Comparison of ENCODE assay signal across 10 cellular contexts in genomic region chr12:75725505-75726120, GRCh38.
DNase-seq lines count a peak whose midpoint lies in the region; ATAC-seq and TF ChIP-seq lines count a peak whose summit lies in the region.
"Had no signal": no experiment of that assay in that cellular context is flagged by ENCODE, and none has a peak within 500 bp of the region (broad histone marks: within the 10 kb centered on the region; RNA-seq: fewer than 3 reads in every experiment).

No MANE protein-coding gene starts in this region.

- WGBS in H9 (ENCODE audit: extremely low coverage, insufficient read length, low lambda C conversion rate): no CpG with 5 or more reads among the region's 3 CpGs

- no peak overlapping the region for H3K18ac ChIP-seq in H9 (ENCODE audit: insufficient read length, low read depth, low read length)

- H3K36me3 Mint-ChIP-seq in H9 (ENCODE audit: insufficient read depth in 1 of 3, low read depth in 3 of 3) (no peaks in the 10 kb centered on the region; a peak in 2 of 7 replicates), Caco-2 (ENCODE audit: insufficient read depth, unreplicated experiment) (no peaks in the 10 kb centered on the region)
- no peaks in the 10 kb centered on the region for H3K36me3 Mint-ChIP-seq in stimulated activated memory B cell treated with anti-CD40 and anti-IgM and Interleukin-4, amounts not matched to agents 10 μg/mL and 1 μg/mL and 100 μg/mL, for 72 hours

- H4K91ac ChIP-seq in H9 (ENCODE audit: insufficient read length, low read depth, low read length): no peak overlapping the region

- no peak overlapping the region for H3K14ac ChIP-seq in H9 (ENCODE audit: insufficient read depth, low read length)

- no peak overlapping the region for H3K4me3 ChIP-seq in Caco-2 (ENCODE audit: low read depth, low read length)

- ATAC-seq in stimulated activated memory B cell treated with anti-CD40 and anti-IgM and Interleukin-4, amounts not matched to agents 10 μg/mL and 1 μg/mL and 100 μg/mL, for 72 hours: no peak
- no peak for ATAC-seq in GM19397 (IDR thresholded peaks at IDR 0.05; ENCODE audit: unreplicated experiment)

- DNase-seq in H9 (no peak), NCI-H345 (lab: John Stamatoyannopoulos, UW) (peak; percentile 28), dermis blood vessel endothelial cell (peak; percentile 70), retina (peak; percentile 38), Caco-2 (no peak), foreskin melanocyte (no peak)
- DNase-seq: NCI-H1930 had no signal

- no peak overlapping the region for H3K4me2 ChIP-seq in H9 (ENCODE audit: insufficient read depth, insufficient read length, low read length)

- H4K20me1 ChIP-seq in H9 (ENCODE audit: control insufficient read depth, insufficient read depth, insufficient read length): no peaks in the 10 kb centered on the region

- no peaks in the 10 kb centered on the region for H3K36me3 ChIP-seq in Caco-2 (ENCODE audit: control insufficient read depth, insufficient read depth, low read length)

- peaks cover 45 to 47% of the 10 kb centered on the region in 2 experiments for H3K4me1 Mint-ChIP-seq in H9
- peaks cover 45% of the 10 kb centered on the region for H3K4me1 Mint-ChIP-seq in Caco-2 (ENCODE audit: low read depth, unreplicated experiment)
- H3K4me1 Mint-ChIP-seq in stimulated activated memory B cell treated with anti-CD40 and anti-IgM and Interleukin-4, amounts not matched to agents 10 μg/mL and 1 μg/mL and 100 μg/mL, for 72 hours: peaks cover 6% of the 10 kb centered on the region

- H3K27me3 ChIP-seq in H9 (ENCODE audit: insufficient read depth, low read length) (no peaks in the 10 kb centered on the region), Caco-2 (replicated peaks; ENCODE audit: control insufficient read depth, insufficient read depth, low read length) (no peaks in the 10 kb centered on the region)

- H3K27me3 Mint-ChIP-seq in H9 (ENCODE audit: low read depth): peaks cover 5% of the 10 kb centered on the region
- no peaks in the 10 kb centered on the region for H3K27me3 Mint-ChIP-seq in Caco-2 (ENCODE audit: insufficient read depth, unreplicated experiment)
- peaks cover 11% of the 10 kb centered on the region for H3K27me3 Mint-ChIP-seq in stimulated activated memory B cell treated with anti-CD40 and anti-IgM and Interleukin-4, amounts not matched to agents 10 μg/mL and 1 μg/mL and 100 μg/mL, for 72 hours
- H3K27me3 Mint-ChIP-seq: activated naive CD8-positive, alpha-beta T cell had no signal

- TF ChIP-seq CTCF in H9 (conservative IDR thresholded peaks at IDR 0.05) (peak; percentile 19; the same call in 1 of the 3 replicates), Caco-2 (IDR thresholded peaks at IDR 0.05; ENCODE audit: insufficient read depth in 1 of 2, low read depth in 1 of 2, low read length in 1 of 2, severe bottlenecking in 1 of 2, unreplicated experiment in 1 of 2) (no peak)

- no peak overlapping the region for H2AK5ac ChIP-seq in H9 (ENCODE audit: insufficient read length, low read length)

- H4K5ac ChIP-seq in H9 (ENCODE audit: insufficient read length, low read depth, low read length): no peak overlapping the region

- no peaks in the 10 kb centered on the region for H3K79me2 ChIP-seq in H9 (ENCODE audit: insufficient read depth, low read length)

- no peak overlapping the region for H3K9ac ChIP-seq in H9 (ENCODE audit: extremely low read depth, insufficient read length, low read length)

- no peak overlapping the region for H2BK12ac ChIP-seq in H9 (ENCODE audit: insufficient read length, low read depth, low read length)

- no peaks in the 10 kb centered on the region for H3K79me1 ChIP-seq in H9 (ENCODE audit: insufficient read depth, low read depth, low read length, poor library complexity, severe bottlenecking)

- intact Hi-C loops in Caco-2 (cut with micrococcal nuclease; ENCODE audit: unreplicated experiment): no loop called here

- no peaks in the 10 kb centered on the region for H3K23me2 ChIP-seq in H9 (ENCODE audit: insufficient read length, low read depth, low read length, poor library complexity, severe bottlenecking)

- CTCF ChIA-PET in Caco-2 (lab: Charles Lee): no interaction called here

- H3K4me3 Mint-ChIP-seq in H9 (no peak overlapping the region), Caco-2 (ENCODE audit: unreplicated experiment) (no peak overlapping the region)
- no peak overlapping the region for H3K4me3 Mint-ChIP-seq in stimulated activated memory B cell treated with anti-CD40 and anti-IgM and Interleukin-4, amounts not matched to agents 10 μg/mL and 1 μg/mL and 100 μg/mL, for 72 hours
- H3K4me3 Mint-ChIP-seq: activated naive CD8-positive, alpha-beta T cell had no signal

- H2BK15ac ChIP-seq in H9 (ENCODE audit: low read depth, low read length): 0 out of 2 replicates have a peak overlapping the region, but pooled peaks have one; percentile 85

- no peak overlapping the region for H3K23ac ChIP-seq in H9 (ENCODE audit: insufficient read length, low read depth, low read length)

- H3K9me3 ChIP-seq in H9 (ENCODE audit: control insufficient read depth, low read depth, low read length) (no peaks in the 10 kb centered on the region), Caco-2 (0 out of 2 replicates have a peak, but pooled peaks cover 3% of the 10 kb centered on the region)

- H2BK120ac ChIP-seq in H9 (ENCODE audit: low read depth, low read length, poor library complexity, severe bottlenecking): no peak overlapping the region

- H4K8ac ChIP-seq in H9 (replicated peaks; ENCODE audit: insufficient read length, low read depth, low read length): no peak overlapping the region

- no peak overlapping the region for H3K4ac ChIP-seq in H9 (ENCODE audit: low read depth, low read length)

- no peak overlapping the region for H3T11ph ChIP-seq in H9 (ENCODE audit: low read length)

- H2BK20ac ChIP-seq in H9 (ENCODE audit: low read depth, low read length, poor library complexity, severe bottlenecking): no peak overlapping the region

- POLR2A ChIA-PET in Caco-2 (lab: Charles Lee): no interaction called here

- H3K56ac ChIP-seq in H9 (ENCODE audit: insufficient read length, low read depth, low read length): no peak overlapping the region

- BruUV-seq in Caco-2 (replicated peaks; lab: Mats Ljungman, UMichigan): no TSS peak

- H3K27ac Mint-ChIP-seq in H9 (no peak overlapping the region), Caco-2 (ENCODE audit: unreplicated experiment) (no peak overlapping the region)
- no peak overlapping the region for H3K27ac Mint-ChIP-seq in stimulated activated memory B cell treated with anti-CD40 and anti-IgM and Interleukin-4, amounts not matched to agents 10 μg/mL and 1 μg/mL and 100 μg/mL, for 72 hours
- H3K27ac Mint-ChIP-seq: activated naive CD8-positive, alpha-beta T cell had no signal

- H3K27ac ChIP-seq in H9 (ENCODE audit: insufficient read length, low read depth, low read length): no peak overlapping the region

- peaks cover 10% of the 10 kb centered on the region; the same call in 1 of the 2 replicates for H3K4me1 ChIP-seq in H9 (ENCODE audit: insufficient read depth, low read length)
- H3K4me1 ChIP-seq in Caco-2: peaks cover 54% of the 10 kb centered on the region

- no peaks in the 10 kb centered on the region for H3K9me3 Mint-ChIP-seq in H9
- no peaks in the 10 kb centered on the region for H3K9me3 Mint-ChIP-seq in Caco-2 (ENCODE audit: unreplicated experiment)
- no peaks in the 10 kb centered on the region for H3K9me3 Mint-ChIP-seq in stimulated activated memory B cell treated with anti-CD40 and anti-IgM and Interleukin-4, amounts not matched to agents 10 μg/mL and 1 μg/mL and 100 μg/mL, for 72 hours

- H2AFZ ChIP-seq in H9 (ENCODE audit: low read length): no peak overlapping the region

- no peak overlapping the region for H2BK5ac ChIP-seq in H9 (ENCODE audit: insufficient read length, low read length)

Comparison
In these comparisons a context has a peak if more than half of its experiments do, and no peak if none do; other contexts are left out.
1. DNase-seq: peak in NCI-H345 (single experiment), dermis blood vessel endothelial cell (single experiment) and retina (single experiment); none in H9 (single experiment), Caco-2 (0 of 2) and foreskin melanocyte (single experiment).